1 cellular context compared by ENCODE assay signal in genomic region chr17:48499743-48500434, GRCh38.
TF ChIP-seq lines count a peak whose summit lies in the region.

No MANE protein-coding gene starts in this region.

TF ChIP-seq in IMR-90, 13 proteins besides CTCF, POLR2A, EP300 and RAD21 (continued from another document):
- TF ChIP-seq USF2 (IDR thresholded peaks at IDR 0.05; ENCODE audit: low read depth, low read length) (no peak), BHLHE40 (IDR thresholded peaks at IDR 0.05; ENCODE audit: low read depth, low read length) (no peak), FOS (IDR thresholded peaks at IDR 0.05; ENCODE audit: low read depth, low read length) (no peak), RCOR1 (IDR thresholded peaks at IDR 0.05; ENCODE audit: insufficient replicate concordance, low read length) (no peak), SMC3 (IDR thresholded peaks at IDR 0.05; ENCODE audit: low read depth, low read length) (no peak), NFE2L2 (IDR thresholded peaks at IDR 0.05; ENCODE audit: low read depth, low read length) (no peak), RFX5 (IDR thresholded peaks at IDR 0.05; ENCODE audit: low read depth, low read length) (no peak), CHD1 (IDR thresholded peaks at IDR 0.05; ENCODE audit: low read depth, low read length) (no peak), MAFK (IDR thresholded peaks at IDR 0.05; ENCODE audit: low read depth, low read length) (no peak), MXI1 (IDR thresholded peaks at IDR 0.05; ENCODE audit: borderline replicate concordance, low read depth, low read length) (no peak)
- TF ChIP-seq, protein P1, sequence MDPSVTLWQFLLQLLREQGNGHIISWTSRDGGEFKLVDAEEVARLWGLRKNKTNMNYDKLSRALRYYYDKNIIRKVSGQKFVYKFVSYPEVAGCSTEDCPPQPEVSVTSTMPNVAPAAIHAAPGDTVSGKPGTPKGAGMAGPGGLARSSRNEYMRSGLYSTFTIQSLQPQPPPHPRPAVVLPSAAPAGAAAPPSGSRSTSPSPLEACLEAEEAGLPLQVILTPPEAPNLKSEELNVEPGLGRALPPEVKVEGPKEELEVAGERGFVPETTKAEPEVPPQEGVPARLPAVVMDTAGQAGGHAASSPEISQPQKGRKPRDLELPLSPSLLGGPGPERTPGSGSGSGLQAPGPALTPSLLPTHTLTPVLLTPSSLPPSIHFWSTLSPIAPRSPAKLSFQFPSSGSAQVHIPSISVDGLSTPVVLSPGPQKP (IDR thresholded peaks at IDR 0.05; ENCODE audit: borderline replicate concordance, low read depth, low read length) = no peak
